In genomic region chr10:43027331-43027955, GRCh38 we compare ENCODE assay signal across 23 cellular contexts. TPM values are rescaled to one million over a fixed set of nuclear protein-coding genes. Genes with fewer than 3 reads are reported as not detected.
"Had no signal": no experiment of that assay in that cellular context is flagged by ENCODE, and none has a peak within 500 bp of the region (broad histone marks: within the 10 kb centered on the region; RNA-seq: fewer than 3 reads in every experiment).

No MANE protein-coding gene starts in this region.

- DNase-seq: activated B cell treated with CpG ODN at 0.5 μM for 24 hours; activated CD4-positive, alpha-beta T cell treated with anti-CD3 and anti-CD28 coated beads for 48 hours; activated CD8-positive, alpha-beta T cell treated with anti-CD3 and anti-CD28 coated beads for 36 hours; activated effector memory CD4-positive, alpha-beta T cell treated with anti-CD3 and anti-CD28 coated beads, Interleukin-2, amount 50 U/mL, for 16 hours; activated T-cell treated with anti-CD3 and anti-CD28 coated beads, Interleukin-2, amount 50 U/mL, for 48 hours; amniotic stem cell; body of pancreas; central memory CD4-positive, alpha-beta T cell; colonic mucosa; effector CD4-positive, alpha-beta T cell; foreskin melanocyte; head of caudate nucleus; islet precursor cell; stimulated activated naive CD8-positive, alpha-beta T cell treated with anti-CD3 and anti-CD28 coated beads, Interleukin-15, Interleukin-2, amounts not matched to agents 100 U/mL and 50 U/mL, for 24 hours; T-helper 2 cell; trophoblast cell had no signal

- H3K9me3 ChIP-seq: body of pancreas, colonic mucosa had no signal

- H3K4me3 ChIP-seq: body of pancreas, colonic mucosa, left lung, smooth muscle cell, suprapubic skin had no signal

- H3K4me1 Mint-ChIP-seq: activated B cell treated with CpG ODN at 0.5 μM for 24 hours, memory B cell had no signal

- H3K36me3 Mint-ChIP-seq: memory B cell had no signal

- H3K27me3 Mint-ChIP-seq: activated naive CD8-positive, alpha-beta T cell had no signal

- H3K4me1 ChIP-seq: colonic mucosa, left lung had no signal

- H3K27ac ChIP-seq: body of pancreas, colonic mucosa, left lung, suprapubic skin had no signal

- H3K4me3 Mint-ChIP-seq: activated B cell treated with CpG ODN at 0.5 μM for 24 hours; activated CD8-positive, alpha-beta T cell treated with anti-CD3 and anti-CD28 coated beads for 36 hours; activated naive CD8-positive, alpha-beta T cell; memory B cell; natural killer cell treated with Interleukin-12 subunit alpha and Interleukin-12 subunit beta and Interleukin-15 and Interleukin-18, amount 100 ng/mL, for 72 hours had no signal

- H3K4me2 ChIP-seq: smooth muscle cell had no signal

- H3K27ac Mint-ChIP-seq: activated B cell treated with CpG ODN at 0.5 μM for 24 hours; activated CD8-positive, alpha-beta T cell treated with anti-CD3 and anti-CD28 coated beads for 36 hours; activated naive CD8-positive, alpha-beta T cell; memory B cell; natural killer cell treated with Interleukin-12 subunit alpha and Interleukin-12 subunit beta and Interleukin-15 and Interleukin-18, amount 100 ng/mL, for 72 hours; progenitor cell of endocrine pancreas had no signal

- H3K36me3 ChIP-seq: colonic mucosa, left lung, suprapubic skin had no signal

- ATAC-seq: activated CD8-positive, alpha-beta T cell treated with anti-CD3 and anti-CD28 coated beads for 36 hours; left lung had no signal

- H3K27me3 ChIP-seq: body of pancreas, colonic mucosa had no signal

RNA-seq across cellular contexts. Expression of gene RET, which starts 49.4 kb away (rescaled TPM):
- total RNA-seq: activated B cell treated with CpG ODN at 0.5 μM for 24 hours; natural killer cell treated with Interleukin-12 subunit alpha and Interleukin-12 subunit beta and Interleukin-15 and Interleukin-18, amount 100 ng/mL, for 72 hours had no signal
